Comparison of ENCODE assay signal across 1 cellular context in genomic region chr7:131265227-131265626, GRCh38.
TF ChIP-seq lines count a peak whose summit lies in the region.

No MANE protein-coding gene starts in this region.

TF ChIP-seq in GM23338, 12 proteins besides CTCF, POLR2A, EP300 and RAD21 (continued from another document):
- TF ChIP-seq ZNF462 (CRISPR knock-in tag; IDR thresholded peaks at IDR 0.05) = no peak
- no peak for TF ChIP-seq JUNB (IDR thresholded peaks at IDR 0.05; ENCODE audit: unreplicated experiment)
- TF ChIP-seq ETS1 (IDR thresholded peaks at IDR 0.05) = no peak
- no peak for TF ChIP-seq STAT1 (IDR thresholded peaks at IDR 0.05; ENCODE audit: unreplicated experiment)
- no peak for TF ChIP-seq EZH2 (IDR thresholded peaks at IDR 0.05; ENCODE audit: low read depth, unreplicated experiment)
- TF ChIP-seq POLR2AphosphoS5 (IDR thresholded peaks at IDR 0.05; ENCODE audit: low read depth) = no peak
TF ChIP-seq in GM23338: peak in this region for 0.
